Comparison of ENCODE assay signal across 21 cellular contexts in the genomic region with DNA sequence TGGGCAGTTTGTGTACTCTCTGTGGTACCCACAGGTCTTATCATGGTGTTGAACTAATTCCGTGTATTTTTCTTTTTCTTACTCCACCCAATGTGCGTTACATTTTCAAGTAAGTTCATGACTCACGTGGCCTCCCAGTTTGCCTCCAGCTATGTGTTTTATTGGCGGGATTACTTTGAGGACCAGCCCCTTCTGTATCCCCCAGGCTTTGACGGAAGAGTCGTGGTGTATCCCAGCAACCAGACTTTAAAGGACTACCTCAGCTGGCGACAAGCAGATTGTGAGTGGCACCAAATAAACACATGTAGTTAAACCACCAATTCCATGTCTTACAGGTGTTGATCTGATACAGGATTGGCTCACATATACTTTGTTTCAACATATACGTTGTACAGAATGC. TPM values are rescaled to one million over a fixed set of nuclear protein-coding genes. Genes with fewer than 3 reads are reported as not detected.
DNase-seq lines count a peak whose midpoint lies in the region; ATAC-seq and TF ChIP-seq lines count a peak whose summit lies in the region.
"Had no signal": no experiment of that assay in that cellular context is flagged by ENCODE, and none has a peak within 500 bp of the region (broad histone marks: within the 10 kb centered on the region; RNA-seq: fewer than 3 reads in every experiment).

No MANE protein-coding gene starts in this region.

- H3K4me1 ChIP-seq in hepatocyte (ENCODE audit: insufficient read depth) (no peaks in the 10 kb centered on the region), stomach (peaks cover 0 to 29% (median 13%) of the 10 kb centered on the region in 4 donors)

- TF ChIP-seq EP300 in stomach (IDR thresholded peaks at IDR 0.05) = no peak

- H3K4me1 Mint-ChIP-seq in stimulated activated naive B cell treated with anti-CD40 and anti-IgM and Interleukin-4, amounts not matched to agents 10 μg/mL and 1 μg/mL and 100 μg/mL, for 72 hours = peaks cover 10 to 22% of the 10 kb centered on the region in 2 donors

- H4K20me1 ChIP-seq in hepatocyte (ENCODE audit: insufficient read depth, poor library complexity, severe bottlenecking) = no peaks in the 10 kb centered on the region
- H4K20me1 ChIP-seq: BLaER1 had no signal

- H3K4me3 Mint-ChIP-seq in stimulated activated naive B cell treated with anti-CD40 and anti-IgM and Interleukin-4, amounts not matched to agents 10 μg/mL and 1 μg/mL and 100 μg/mL, for 72 hours = no peak overlapping the region
- H3K4me3 Mint-ChIP-seq: B cell; CD8-positive, alpha-beta T cell; GM23338; H9 had no signal

- WGBS in hepatocyte (ENCODE audit: low lambda C conversion rate, missing lambda C conversion rate) = 52% methylated on average over 8 of the region's 8 CpGs
- 42 to 69% (median 54%) methylated on average over 8 of the region's 8 CpGs for WGBS in stomach, 5 donors

- H2AFZ ChIP-seq in hepatocyte = no peak overlapping the region
- H2AFZ ChIP-seq: GM23338 had no signal

- no peak overlapping the region for H3K27ac ChIP-seq in hepatocyte
- H3K27ac ChIP-seq in stomach = peak overlapping the region in 3 of 5 donors; percentile 36 to 54 (median 41)
- H3K27ac ChIP-seq: 22Rv1, BLaER1, C4-2B had no signal

- no peaks in the 10 kb centered on the region for H3K27me3 ChIP-seq in hepatocyte
- no peaks in the 10 kb centered on the region for H3K27me3 ChIP-seq in stomach
- H3K27me3 ChIP-seq: BLaER1 had no signal

- intact Hi-C loops in stomach (cut with DNase I; ENCODE audit: low total_unique reads) = no loop called here

- ATAC-seq in stimulated activated naive B cell treated with anti-CD40 and anti-IgM and Interleukin-4, amounts not matched to agents 10 μg/mL and 1 μg/mL and 100 μg/mL, for 72 hours (replicated peaks) = no peak
- ATAC-seq: CD8-positive, alpha-beta T cell; GM23338; HCT116 had no signal

- H3K27ac Mint-ChIP-seq in stimulated activated naive B cell treated with anti-CD40 and anti-IgM and Interleukin-4, amounts not matched to agents 10 μg/mL and 1 μg/mL and 100 μg/mL, for 72 hours = no peak overlapping the region
- H3K27ac Mint-ChIP-seq: B cell; CD4-positive, CD25-positive, alpha-beta regulatory T cell; CD8-positive, alpha-beta T cell; GM23338; H9 had no signal

- H3K4me2 ChIP-seq in hepatocyte = no peak overlapping the region
- H3K4me2 ChIP-seq: BLaER1, GM23338 had no signal

- DNase-seq in NCI-H748 (lab: John Stamatoyannopoulos, UW; ENCODE audit: unreplicated experiment) (peak; percentile 27), NCI-H748 treated with DMSO at 0.1 percent for 48 hours (lab: John Stamatoyannopoulos, UW) (no peak), NCI-H1417 treated with DMSO at 0.1 percent for 48 hours (lab: John Stamatoyannopoulos, UW) (peak; percentile 3), hepatocyte (ENCODE audit: low spot score) (peak; percentile 14), stomach (no peak), germinal center (ENCODE audit: low spot score) (no peak), OCI-M1 (lab: John Stamatoyannopoulos, UW) (no peak)
- DNase-seq in stimulated activated naive B cell treated with anti-CD40 and anti-IgM and Interleukin-4, amounts not matched to agents 10 μg/mL and 1 μg/mL and 100 μg/mL, for 72 hours = no peak
- DNase-seq: Caco-2; CD4-positive, CD25-positive, alpha-beta regulatory T cell; CD8-positive, alpha-beta T cell; DMS153; DND-41; GF-D8; H9 had no signal

- TF ChIP-seq POLR2A in stomach (IDR thresholded peaks at IDR 0.05) = no peak

- no peaks in the 10 kb centered on the region for H3K9me3 ChIP-seq in hepatocyte (ENCODE audit: low read depth)
- no peaks in the 10 kb centered on the region for H3K9me3 ChIP-seq in stomach
- H3K9me3 ChIP-seq: BLaER1, Caco-2 had no signal

- TF ChIP-seq CTCF in hepatocyte (IDR thresholded peaks at IDR 0.05; ENCODE audit: poor library complexity) (no peak), stomach (IDR thresholded peaks at IDR 0.05) (no peak)

- no peaks in the 10 kb centered on the region for H3K9me2 ChIP-seq in hepatocyte (replicated peaks; ENCODE audit: insufficient read depth)

- H3K4me3 ChIP-seq in hepatocyte (no peak overlapping the region), stomach (no peak overlapping the region)
- H3K4me3 ChIP-seq: BLaER1, GM23338 had no signal

- H3K79me2 ChIP-seq in hepatocyte = peaks cover 6% of the 10 kb centered on the region

- no peaks in the 10 kb centered on the region for H3K27me3 Mint-ChIP-seq in stimulated activated naive B cell treated with anti-CD40 and anti-IgM and Interleukin-4, amounts not matched to agents 10 μg/mL and 1 μg/mL and 100 μg/mL, for 72 hours
- H3K27me3 Mint-ChIP-seq: B cell; CD4-positive, CD25-positive, alpha-beta regulatory T cell had no signal

- H3K9me3 Mint-ChIP-seq in stimulated activated naive B cell treated with anti-CD40 and anti-IgM and Interleukin-4, amounts not matched to agents 10 μg/mL and 1 μg/mL and 100 μg/mL, for 72 hours = no peaks in the 10 kb centered on the region
- H3K9me3 Mint-ChIP-seq: CD4-positive, CD25-positive, alpha-beta regulatory T cell; CD8-positive, alpha-beta T cell; GM23338 had no signal

- H3K36me3 ChIP-seq in hepatocyte (replicated peaks; ENCODE audit: insufficient read depth, low read depth) (no peaks in the 10 kb centered on the region), stomach (peaks cover 7 to 68% (median 65%) of the 10 kb centered on the region in 4 donors)

- peaks cover 21 to 37% of the 10 kb centered on the region in 2 donors for H3K36me3 Mint-ChIP-seq in stimulated activated naive B cell treated with anti-CD40 and anti-IgM and Interleukin-4, amounts not matched to agents 10 μg/mL and 1 μg/mL and 100 μg/mL, for 72 hours

RNA-seq across cellular contexts. Expression of a gene that starts 3.2 kb away (rescaled TPM):
- total RNA-seq in hepatocyte = 10.2 and 16.2 TPM in 2 replicates
- polyA plus RNA-seq in hepatocyte = 7.5 and 8.8 TPM in 2 replicates
- total RNA-seq in stomach = 10 to 100 TPM in 4 of 5 donors, 1 to 10 TPM in 1; 2.9 to 29.6 (median 18.7) TPM
- 10 to 100 TPM; 10.2 to 20.4 (median 12.8) TPM for polyA plus RNA-seq in stomach

RNA-seq across cellular contexts. Expression of a gene that starts 9.0 kb away (rescaled TPM):
- total RNA-seq in hepatocyte (4.7 and 6.4 TPM in 2 replicates), stomach (10 to 100 TPM in 1 of 5 donors, 1 to 10 TPM in 4; 1.2 to 10.3 (median 4.1) TPM)
- polyA plus RNA-seq in hepatocyte (1.3 and 2.1 TPM in 2 replicates), stomach (1 to 10 TPM in 1 of 3 donors, under 1 TPM in 2; 0.46 to 1.6 (median 0.81) TPM)

Comparison
In these comparisons a context has a peak if more than half of its experiments do, and no peak if none do; other contexts are left out.
1. DNase-seq: peak in NCI-H748 (single experiment), NCI-H1417 treated with DMSO at 0.1 percent for 48 hours (single experiment) and hepatocyte (single experiment); none in NCI-H748 treated with DMSO at 0.1 percent for 48 hours (single experiment), stomach (single experiment), germinal center (single experiment), OCI-M1 (single experiment) and stimulated activated naive B cell treated with anti-CD40 and anti-IgM and Interleukin-4, amounts not matched to agents 10 μg/mL and 1 μg/mL and 100 μg/mL, for 72 hours (single experiment).